9 cellular contexts compared by ENCODE assay signal in genomic region chr21:44911384-44912157, GRCh38. TPM values are rescaled to one million over a fixed set of nuclear protein-coding genes. Genes with fewer than 3 reads are reported as not detected.
A peak's percentile ranks its signal among the peaks of the same experiment; 100 is the strongest.
DNase-seq lines count a peak whose midpoint lies in the region; ATAC-seq and TF ChIP-seq lines count a peak whose summit lies in the region.
"Had no signal": no experiment of that assay in that cellular context is flagged by ENCODE, and none has a peak within 500 bp of the region (broad histone marks: within the 10 kb centered on the region; RNA-seq: fewer than 3 reads in every experiment).

No MANE protein-coding gene starts in this region.

- H3K9ac ChIP-seq in endodermal cell (ENCODE audit: extremely low read depth, low read length, poor library complexity, severe bottlenecking) = no peak overlapping the region
- H3K9ac ChIP-seq: KMS-11 had no signal

- H3K27ac Mint-ChIP-seq in activated CD4-positive, alpha-beta memory T cell treated with anti-CD3 and anti-CD28 coated beads for 36 hours = peak overlapping the region; percentile 93
- H3K27ac Mint-ChIP-seq in endodermal cell = no peak overlapping the region

- intact Hi-C loops in activated CD4-positive, alpha-beta memory T cell treated with anti-CD3 and anti-CD28 coated beads for 36 hours (cut with micrococcal nuclease) = loop anchor here (1.0 kb wide), 1 partner anchor 9 kb away; the partner anchor contains the start of gene ITGB2

- CTCF ChIA-PET in activated CD4-positive, alpha-beta memory T cell treated with anti-CD3 and anti-CD28 coated beads for 36 hours (lab: Charles Lee) = interaction anchor here (0.8 to 5.9 kb wide), 12 partner anchors 9 to 401 kb away, joined by 3 to 42 read pairs (median 6); partner anchors contain the start of genes ITGB2 and UBE2G2

- DNase-seq in NCI-H2081 treated with DMSO at 0.1 percent for 48 hours (lab: John Stamatoyannopoulos, UW) (peak; percentile 12), endodermal cell (peak; percentile 61)
- DNase-seq in activated CD4-positive, alpha-beta memory T cell treated with anti-CD3 and anti-CD28 coated beads for 36 hours = peak; percentile 75
- no peak for DNase-seq in NK-92 treated with Interleukin-12 subunit alpha and Interleukin-12 subunit beta, amount 100 ng/mL, for 24 hours (lab: John Stamatoyannopoulos, UW)

- H3K36me3 ChIP-seq in endodermal cell (ENCODE audit: control insufficient read depth, insufficient read depth, low read length) (no peaks in the 10 kb centered on the region), neutrophil (peaks cover 52% of the 10 kb centered on the region)

- H3K9me3 Mint-ChIP-seq in activated CD4-positive, alpha-beta memory T cell treated with anti-CD3 and anti-CD28 coated beads for 36 hours = no peaks in the 10 kb centered on the region
- no peaks in the 10 kb centered on the region for H3K9me3 Mint-ChIP-seq in endodermal cell

- ATAC-seq in GM21786 (IDR thresholded peaks at IDR 0.05; ENCODE audit: unreplicated experiment) (no peak), GM19467 (IDR thresholded peaks at IDR 0.05; ENCODE audit: unreplicated experiment) (no peak)

- no peaks in the 10 kb centered on the region for H3K9me3 ChIP-seq in endodermal cell (ENCODE audit: control insufficient read depth, low read length)
- no peaks in the 10 kb centered on the region for H3K9me3 ChIP-seq in neutrophil

- peak overlapping the region; percentile 58 for H3K4me3 Mint-ChIP-seq in activated CD4-positive, alpha-beta memory T cell treated with anti-CD3 and anti-CD28 coated beads for 36 hours
- no peak overlapping the region for H3K4me3 Mint-ChIP-seq in endodermal cell

- peaks cover 26% of the 10 kb centered on the region for H3K36me3 Mint-ChIP-seq in activated CD4-positive, alpha-beta memory T cell treated with anti-CD3 and anti-CD28 coated beads for 36 hours
- H3K36me3 Mint-ChIP-seq in endodermal cell (ENCODE audit: low read depth) = no peaks in the 10 kb centered on the region

- TF ChIP-seq CTCF in GM12873 (IDR thresholded peaks at IDR 0.05; ENCODE audit: insufficient read depth, low read depth, low read length, missing control alignments) (peak; percentile 85), endodermal cell (conservative IDR thresholded peaks at IDR 0.05) (peak; percentile 56), neutrophil (IDR thresholded peaks at IDR 0.05) (peak; percentile 94)

- 90 to 98% methylated on average over 8 to 19 of the region's 19 CpGs for WGBS in endodermal cell (ENCODE audit: insufficient coverage in 1 of 2, insufficient read length in 1 of 2), 2 experiments

- no peaks in the 10 kb centered on the region for H3K27me3 Mint-ChIP-seq in activated CD4-positive, alpha-beta memory T cell treated with anti-CD3 and anti-CD28 coated beads for 36 hours
- H3K27me3 Mint-ChIP-seq in endodermal cell (ENCODE audit: insufficient read depth) = no peaks in the 10 kb centered on the region

- no peaks in the 10 kb centered on the region for H3K27me3 ChIP-seq in endodermal cell (ENCODE audit: control insufficient read depth, insufficient read depth, low read length, poor library complexity, severe bottlenecking)
- no peaks in the 10 kb centered on the region for H3K27me3 ChIP-seq in neutrophil

- H3K4me1 ChIP-seq in endodermal cell (ENCODE audit: control insufficient read depth, insufficient read depth, low read length) (peaks cover 10% of the 10 kb centered on the region), neutrophil (ENCODE audit: control insufficient read depth in 1 of 2, insufficient read depth in 1 of 2, low read depth in 1 of 2, low read length in 1 of 2) (peaks cover 97 to 98% of the 10 kb centered on the region in 2 experiments)

- H3K4me1 Mint-ChIP-seq in activated CD4-positive, alpha-beta memory T cell treated with anti-CD3 and anti-CD28 coated beads for 36 hours (ENCODE audit: low read depth) = peaks cover 60% of the 10 kb centered on the region
- peaks cover 5% of the 10 kb centered on the region for H3K4me1 Mint-ChIP-seq in endodermal cell

- POLR2A ChIA-PET in activated CD4-positive, alpha-beta memory T cell treated with anti-CD3 and anti-CD28 coated beads for 36 hours (lab: Charles Lee) = interaction anchor here (0.6 to 4.6 kb wide), 4 partner anchors 15 to 166 kb away, joined by 3 to 36 read pairs (median 5); partner anchors contain the start of gene SLX9

- H3K27ac ChIP-seq in endodermal cell (ENCODE audit: low read depth, low read length) (no peak overlapping the region), neutrophil (peak overlapping the region; percentile 99)
- H3K27ac ChIP-seq: KMS-11 had no signal

- H3K4me3 ChIP-seq in endodermal cell (ENCODE audit: low read length) = no peak overlapping the region
- peak overlapping the region; percentile 60 to 69 for H3K4me3 ChIP-seq in neutrophil (ENCODE audit: low read depth in 1 of 2, low read length in 1 of 2)

RNA-seq across cellular contexts. Expression of gene ITGB2, which starts 9.1 kb away (rescaled TPM):
- total RNA-seq in activated CD4-positive, alpha-beta memory T cell treated with anti-CD3 and anti-CD28 coated beads for 36 hours = 100 to 1,000 TPM; 242 to 247 TPM
- 1 to 10 TPM; 1.6 to 2.3 TPM for total RNA-seq in endodermal cell
- polyA plus RNA-seq in endodermal cell (2013, experiment 1 of 2) = 0.36 TPM
- 0.54 TPM for polyA plus RNA-seq in endodermal cell (2013, experiment 2 of 2)

RNA-seq across cellular contexts. Expression of gene SLX9, which starts 28.3 kb away (rescaled TPM):
- 10 to 100 TPM; 60.7 to 64.6 TPM for total RNA-seq in activated CD4-positive, alpha-beta memory T cell treated with anti-CD3 and anti-CD28 coated beads for 36 hours
- 10 to 100 TPM; 38.0 to 48.9 TPM for total RNA-seq in endodermal cell
- 27.9 TPM for polyA plus RNA-seq in endodermal cell (2013, experiment 1 of 2)
- 24.0 TPM for polyA plus RNA-seq in endodermal cell (2013, experiment 2 of 2)

RNA-seq across cellular contexts. Expression of gene PTTG1IP, which starts 38.1 kb away (rescaled TPM):
- total RNA-seq in activated CD4-positive, alpha-beta memory T cell treated with anti-CD3 and anti-CD28 coated beads for 36 hours = 10 to 100 TPM; 43.0 to 44.4 TPM
- total RNA-seq in endodermal cell = 100 to 1,000 TPM; 155 to 168 TPM
- 225 TPM for polyA plus RNA-seq in endodermal cell (2013, experiment 1 of 2)
- 224 TPM for polyA plus RNA-seq in endodermal cell (2013, experiment 2 of 2)

Comparison
In these comparisons a context has a peak if more than half of its experiments do, and no peak if none do; other contexts are left out.
1. RNA of gene ITGB2, which starts 9.1 kb away (total RNA-seq): 242 to 247 TPM in activated CD4-positive, alpha-beta memory T cell treated with anti-CD3 and anti-CD28 coated beads for 36 hours; 1.6 to 2.3 TPM in endodermal cell; every median in the first group is over 10 times any median in the second.
2. Peak in every context shown above with its lines, with median percentiles within 50 percentile points of each other: CTCF ChIP-seq.